Comparison of ENCODE assay signal across 7 cellular contexts in genomic region chr10:122812751-122813150, GRCh38. TPM values are rescaled to one million over a fixed set of nuclear protein-coding genes. Genes with fewer than 3 reads are reported as not detected.
"Had no signal": no experiment of that assay in that cellular context is flagged by ENCODE, and none has a peak within 500 bp of the region (broad histone marks: within the 10 kb centered on the region; RNA-seq: fewer than 3 reads in every experiment).

No MANE protein-coding gene starts in this region.

- ATAC-seq: HepG2, K562 had no signal

- H3K4me3 ChIP-seq: K562 had no signal

- H3K27ac ChIP-seq: HL-60, KMS-11 had no signal

- DNase-seq: KBM-7, KG1 had no signal

- H3K9ac ChIP-seq: KMS-11 had no signal

- H3K4me2 ChIP-seq: KMS-11 had no signal

RNA-seq across cellular contexts. Expression of gene CUZD1, which starts 32.9 kb away (rescaled TPM):
- total RNA-seq: HT-29 had no signal
